Comparison of ENCODE assay signal across 22 cellular contexts in the genomic region with DNA sequence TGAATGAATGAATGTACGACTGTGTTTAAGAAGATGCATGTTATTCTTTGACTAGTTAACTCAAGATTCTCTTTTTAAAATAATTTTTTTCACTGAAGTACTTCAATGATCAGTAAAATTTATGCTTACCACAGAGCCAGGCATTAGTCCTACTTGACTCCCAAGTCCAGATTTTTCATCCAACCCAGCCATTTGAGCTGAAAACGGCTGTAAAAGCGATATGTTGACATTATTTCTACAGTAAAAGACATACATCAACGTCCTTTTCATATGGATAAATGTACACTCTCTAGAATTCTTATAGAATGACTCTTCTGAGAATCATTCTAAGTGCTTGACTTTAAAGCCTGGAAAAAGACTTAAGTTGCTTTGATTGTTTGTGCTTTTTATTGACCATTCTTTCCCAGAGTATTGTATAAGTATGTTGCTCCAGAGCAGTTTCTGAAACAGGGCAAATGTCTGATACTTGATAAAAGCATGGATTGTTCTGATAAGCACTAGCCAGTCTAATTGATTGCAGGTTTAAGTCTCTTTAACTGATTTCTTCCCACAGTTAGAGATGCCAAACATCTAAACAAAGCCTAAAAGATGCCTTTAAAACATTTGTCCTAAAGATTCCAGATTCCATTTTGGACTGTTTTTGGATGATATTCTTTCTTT.
DNase-seq lines count a peak whose midpoint lies in the region; ATAC-seq and TF ChIP-seq lines count a peak whose summit lies in the region.
"Had no signal": no experiment of that assay in that cellular context is flagged by ENCODE, and none has a peak within 500 bp of the region (broad histone marks: within the 10 kb centered on the region; RNA-seq: fewer than 3 reads in every experiment).

No MANE protein-coding gene starts in this region.

- peaks cover 2% of the 10 kb centered on the region; the same call in 1 of the 3 replicates for H3K4me1 Mint-ChIP-seq in GM23338
- H3K4me1 Mint-ChIP-seq: CD14-positive monocyte had no signal

- no peaks in the 10 kb centered on the region for H3F3A ChIP-seq in GM23338 (replicated peaks; ENCODE audit: low read depth)

- intact Hi-C loops in Panc1 (cut with micrococcal nuclease; ENCODE audit: unreplicated experiment), result no loop called here

- no peaks in the 10 kb centered on the region for H3K9me2 ChIP-seq in GM23338 (ENCODE audit: insufficient read depth)

- CTCF ChIA-PET in Panc1 (lab: Charles Lee), result no interaction called here

- in situ Hi-C loops in Panc1 (cut with HindIII; ENCODE audit: low pct_unique_long_range_greater_than_20kb, low sequenced_read_pairs), result no loop called here

- H2AFZ ChIP-seq in GM23338, result no peak overlapping the region

- ATAC-seq in Panc1, result no peak
- ATAC-seq in GM23338, result no peak
- no peak for ATAC-seq in GM18873 (IDR thresholded peaks at IDR 0.05; ENCODE audit: low FRiP score, unreplicated experiment)
- no peak for ATAC-seq in GM21526 (IDR thresholded peaks at IDR 0.05; ENCODE audit: low FRiP score, unreplicated experiment)

- no peaks in the 10 kb centered on the region for H3K27me3 ChIP-seq in Panc1 (ENCODE audit: control insufficient read depth, insufficient read depth, low read length)
- H3K27me3 ChIP-seq in skeletal muscle satellite cell (ENCODE audit: control insufficient read depth, insufficient read depth, low read length), result no peaks in the 10 kb centered on the region
- H3K27me3 ChIP-seq in GM23338 (ENCODE audit: insufficient read depth), result no peaks in the 10 kb centered on the region

- H3K36me3 Mint-ChIP-seq in GM23338 (ENCODE audit: low read depth), result no peaks in the 10 kb centered on the region
- H3K36me3 Mint-ChIP-seq: CD14-positive monocyte had no signal

- peak; percentile 12 for DNase-seq in HCEC 1CT
- DNase-seq in Panc1 (ENCODE audit: low read depth, low spot score), result no peak
- DNase-seq in fibroblast of villous mesenchyme (ENCODE audit: low read depth), result peak; percentile 40
- DNase-seq in GM23338 (ENCODE audit: low spot score), result no peak
- no peak for DNase-seq in GM03348 (ENCODE audit: low spot score)
- DNase-seq: ACHN; AML-193; Caco-2; DMS153; EL; Karpas-422; MM.1S; NCI-H1105; NCI-H1694; NCI-H446; NCI-H69; NK-92 treated with Interleukin-12 subunit alpha and Interleukin-12 subunit beta, amount 100 ng/mL, for 24 hours; RPMI8226 had no signal

- H3K9ac ChIP-seq in skeletal muscle satellite cell (ENCODE audit: low read depth, low read length), result peak overlapping the region; percentile 12

- BruUV-seq in Panc1 (replicated peaks; lab: Mats Ljungman, UMichigan), result no TSS peak

- TF ChIP-seq CTCF in Panc1 (IDR thresholded peaks at IDR 0.05) (no peak), fibroblast of villous mesenchyme (IDR thresholded peaks at IDR 0.05; ENCODE audit: insufficient read depth, low read depth, low read length) (no peak), GM23338 (conservative IDR thresholded peaks at IDR 0.05; ENCODE audit: low read depth in 2 of 2) (no peak)

- no peak overlapping the region for H3K4me3 Mint-ChIP-seq in GM23338
- H3K4me3 Mint-ChIP-seq: CD14-positive monocyte had no signal

- H3K4me2 ChIP-seq in skeletal muscle satellite cell (ENCODE audit: low read length) (no peak overlapping the region), GM23338 (no peak overlapping the region)

- no peak overlapping the region for H3K27ac Mint-ChIP-seq in GM23338
- H3K27ac Mint-ChIP-seq: CD14-positive monocyte had no signal

- POLR2A ChIA-PET in Panc1 (lab: Charles Lee), result no interaction called here

- H3K27me3 Mint-ChIP-seq in GM23338 (ENCODE audit: insufficient read depth, low read depth, poor library complexity), result peaks cover 2% of the 10 kb centered on the region

- H3K36me3 ChIP-seq in Panc1 (ENCODE audit: control insufficient read depth, insufficient read depth, low read length) (peaks cover 19% of the 10 kb centered on the region; the same call in 1 of the 2 replicates), skeletal muscle satellite cell (ENCODE audit: insufficient read depth, low read length) (peaks cover 73% of the 10 kb centered on the region), GM23338 (ENCODE audit: insufficient read depth) (no peaks in the 10 kb centered on the region)

- H3K9me3 ChIP-seq in Panc1 (ENCODE audit: control insufficient read depth, insufficient read depth, low read depth, low read length) (no peaks in the 10 kb centered on the region), skeletal muscle satellite cell (replicated peaks; ENCODE audit: low read length) (no peaks in the 10 kb centered on the region)
- H3K9me3 ChIP-seq: Caco-2 had no signal

- no peaks in the 10 kb centered on the region for H3K79me2 ChIP-seq in GM23338 (replicated peaks; ENCODE audit: insufficient read depth)

- H3K9me3 Mint-ChIP-seq in GM23338, result no peaks in the 10 kb centered on the region
- H3K9me3 Mint-ChIP-seq: CD14-positive monocyte had no signal

- peaks cover 3% of the 10 kb centered on the region; the same call in 1 of the 2 replicates for H3K4me1 ChIP-seq in Panc1 (ENCODE audit: control insufficient read depth, insufficient read depth, low read length)
- H3K4me1 ChIP-seq in skeletal muscle satellite cell (ENCODE audit: control insufficient read depth, insufficient read depth, low read length), result peaks cover 57% of the 10 kb centered on the region
- no peaks in the 10 kb centered on the region for H3K4me1 ChIP-seq in GM23338 (ENCODE audit: insufficient read depth)
- H3K4me1 ChIP-seq: Caco-2 had no signal

- H3K4me3 ChIP-seq in Panc1 (ENCODE audit: low read depth in 2 of 2, low read length in 2 of 2) (no peak overlapping the region), fibroblast of villous mesenchyme (ENCODE audit: low read depth, low read length) (no peak overlapping the region), skeletal muscle satellite cell (ENCODE audit: low read length) (no peak overlapping the region), GM23338 (no peak overlapping the region)

- no peaks in the 10 kb centered on the region for H4K20me1 ChIP-seq in GM23338 (replicated peaks; ENCODE audit: insufficient read depth)

- peak overlapping the region; percentile 6; the same call in 1 of the 2 replicates for H3K27ac ChIP-seq in Panc1 (ENCODE audit: low read length)
- no peak overlapping the region for H3K27ac ChIP-seq in GM23338 (ENCODE audit: low read depth)

TF ChIP-seq in GM23338, 12 proteins besides CTCF, POLR2A, EP300 and RAD21 (continues in another document):
- TF ChIP-seq EZH2phosphoT487 (IDR thresholded peaks at IDR 0.05; ENCODE audit: unreplicated experiment) (no peak), POLR2AphosphoS5 (IDR thresholded peaks at IDR 0.05; ENCODE audit: low read depth) (no peak), JUNB (IDR thresholded peaks at IDR 0.05; ENCODE audit: unreplicated experiment) (no peak), ZNF114 (CRISPR knock-in tag; IDR thresholded peaks at IDR 0.05) (no peak), ZNF331 (CRISPR knock-in tag; IDR thresholded peaks at IDR 0.05; ENCODE audit: low read depth) (no peak)
- TF ChIP-seq, protein P1, sequence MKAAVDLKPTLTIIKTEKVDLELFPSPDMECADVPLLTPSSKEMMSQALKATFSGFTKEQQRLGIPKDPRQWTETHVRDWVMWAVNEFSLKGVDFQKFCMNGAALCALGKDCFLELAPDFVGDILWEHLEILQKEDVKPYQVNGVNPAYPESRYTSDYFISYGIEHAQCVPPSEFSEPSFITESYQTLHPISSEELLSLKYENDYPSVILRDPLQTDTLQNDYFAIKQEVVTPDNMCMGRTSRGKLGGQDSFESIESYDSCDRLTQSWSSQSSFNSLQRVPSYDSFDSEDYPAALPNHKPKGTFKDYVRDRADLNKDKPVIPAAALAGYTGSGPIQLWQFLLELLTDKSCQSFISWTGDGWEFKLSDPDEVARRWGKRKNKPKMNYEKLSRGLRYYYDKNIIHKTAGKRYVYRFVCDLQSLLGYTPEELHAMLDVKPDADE (IDR thresholded peaks at IDR 0.05), result no peak

Comparison
In these comparisons a context has a peak if more than half of its experiments do, and no peak if none do; other contexts are left out.
1. DNase-seq: peak in HCEC 1CT (single experiment) and fibroblast of villous mesenchyme (single experiment); none in Panc1 (single experiment), GM23338 (single experiment) and GM03348 (single experiment).